14 cellular contexts compared by ENCODE assay signal in genomic region chr20:32240220-32240619, GRCh38. TPM values are rescaled to one million over a fixed set of nuclear protein-coding genes. Genes with fewer than 3 reads are reported as not detected.
DNase-seq lines count a peak whose midpoint lies in the region; ATAC-seq, FAIRE-seq and TF ChIP-seq lines count a peak whose summit lies in the region.
"Had no signal": no experiment of that assay in that cellular context is flagged by ENCODE, and none has a peak within 500 bp of the region (broad histone marks: within the 10 kb centered on the region; RNA-seq: fewer than 3 reads in every experiment).

No MANE protein-coding gene starts in this region.

- H3K27me3 ChIP-seq in RWPE2 (ENCODE audit: insufficient read depth, poor library complexity, severe bottlenecking) = no peaks in the 10 kb centered on the region
- H3K27me3 ChIP-seq in kidney epithelial cell (ENCODE audit: control insufficient read depth, insufficient read depth, low read length) = no peaks in the 10 kb centered on the region
- no peaks in the 10 kb centered on the region for H3K27me3 ChIP-seq in lower lobe of right lung (ENCODE audit: low read depth)
- H3K27me3 ChIP-seq in CD8-positive, alpha-beta memory T cell (ENCODE audit: insufficient read depth, low read length, poor library complexity, severe bottlenecking) = no peaks in the 10 kb centered on the region

- H3K9me3 Mint-ChIP-seq in Calu3 (ENCODE audit: low read depth, unreplicated experiment) = no peaks in the 10 kb centered on the region
- H3K9me3 Mint-ChIP-seq in CD8-positive, alpha-beta memory T cell = no peaks in the 10 kb centered on the region
- H3K9me3 Mint-ChIP-seq: activated CD4-positive, alpha-beta T cell treated with anti-CD3 and anti-CD28 coated beads, Interleukin-2, amount 10 ng/mL, durations not matched to agents 7 days and 5 days had no signal

- POLR2A ChIA-PET in CD8-positive, alpha-beta memory T cell (lab: Charles Lee) = no interaction called here

- TF ChIP-seq CTCF in Calu3 (IDR thresholded peaks at IDR 0.05; ENCODE audit: unreplicated experiment) (no peak), GM12872 (IDR thresholded peaks at IDR 0.05; ENCODE audit: insufficient read depth, low read depth, low read length) (peak; percentile 29; the same call in 2 of the 3 replicates), RWPE2 (IDR thresholded peaks at IDR 0.05; ENCODE audit: poor library complexity, severe bottlenecking) (peak; percentile 35), kidney epithelial cell (IDR thresholded peaks at IDR 0.05; ENCODE audit: insufficient read depth, low read length, poor library complexity, severe bottlenecking) (peak; percentile 3), lower lobe of right lung (IDR thresholded peaks at IDR 0.05) (no peak)

- intact Hi-C loops in Calu3 (cut with micrococcal nuclease; ENCODE audit: unreplicated experiment) (no loop called here), lower lobe of right lung (cut with DNase I) (no loop called here)

- ATAC-seq in RWPE2 (ENCODE audit: low read depth) = no peak
- ATAC-seq in lower lobe of right lung = no peak
- ATAC-seq in GM18498 (IDR thresholded peaks at IDR 0.05; ENCODE audit: unreplicated experiment) = no peak

- H3K4me1 ChIP-seq in RWPE2 (ENCODE audit: insufficient read depth, poor library complexity, severe bottlenecking) (peaks cover 7% of the 10 kb centered on the region), lower lobe of right lung (no peaks in the 10 kb centered on the region)
- H3K4me1 ChIP-seq in CD8-positive, alpha-beta memory T cell (ENCODE audit: insufficient read depth, low read length) = no peaks in the 10 kb centered on the region

- no peak for TF ChIP-seq POLR2A in H54 (IDR thresholded peaks at IDR 0.05; ENCODE audit: low read depth, low read length)

- H3K27ac Mint-ChIP-seq in Calu3 (ENCODE audit: unreplicated experiment) = no peak overlapping the region
- peak overlapping the region in 2 of 8 donors; percentile 55 to 58 for H3K27ac Mint-ChIP-seq in CD8-positive, alpha-beta memory T cell

- no peak overlapping the region for H3K4me3 Mint-ChIP-seq in Calu3 (ENCODE audit: low read depth, unreplicated experiment)
- H3K4me3 Mint-ChIP-seq in CD8-positive, alpha-beta memory T cell = no peak overlapping the region
- H3K4me3 Mint-ChIP-seq: activated CD4-positive, alpha-beta T cell treated with anti-CD3 and anti-CD28 coated beads, Interleukin-2, amount 10 ng/mL, durations not matched to agents 7 days and 5 days; activated naive CD8-positive, alpha-beta T cell had no signal

- DNase-seq in Calu3 (peak; percentile 44), RWPE2 (ENCODE audit: low spot score) (no peak), kidney epithelial cell (ENCODE audit: low read depth) (no peak), lower lobe of right lung (no peak), H54 (ENCODE audit: insufficient read length, low spot score) (no peak)
- no peak for DNase-seq in CD8-positive, alpha-beta memory T cell
- DNase-seq: activated CD4-positive, alpha-beta T cell treated with anti-CD3 and anti-CD28 coated beads, Interleukin-2, amount 10 ng/mL, durations not matched to agents 7 days and 5 days; cortex of kidney; NCI-H187 had no signal

- H3K9me3 ChIP-seq in RWPE2 (ENCODE audit: severe bottlenecking) (no peaks in the 10 kb centered on the region), lower lobe of right lung (no peaks in the 10 kb centered on the region)
- no peaks in the 10 kb centered on the region for H3K9me3 ChIP-seq in CD8-positive, alpha-beta memory T cell (ENCODE audit: low read length)

- H3K4me3 ChIP-seq in RWPE2 (ENCODE audit: severe bottlenecking) = no peak overlapping the region
- H3K4me3 ChIP-seq in kidney epithelial cell (ENCODE audit: low read depth, low read length) = no peak overlapping the region
- H3K4me3 ChIP-seq in lower lobe of right lung = no peak overlapping the region
- no peak overlapping the region for H3K4me3 ChIP-seq in CD8-positive, alpha-beta memory T cell (ENCODE audit: low read length)

- no peaks in the 10 kb centered on the region for H3K27me3 Mint-ChIP-seq in Calu3 (ENCODE audit: unreplicated experiment)
- no peaks in the 10 kb centered on the region for H3K27me3 Mint-ChIP-seq in CD8-positive, alpha-beta memory T cell
- H3K27me3 Mint-ChIP-seq: activated CD4-positive, alpha-beta T cell treated with anti-CD3 and anti-CD28 coated beads, Interleukin-2, amount 10 ng/mL, durations not matched to agents 7 days and 5 days; activated naive CD8-positive, alpha-beta T cell had no signal

- H3K36me3 ChIP-seq in RWPE2 (ENCODE audit: low read depth) = peaks cover 5% of the 10 kb centered on the region
- peaks cover 2% of the 10 kb centered on the region for H3K36me3 ChIP-seq in kidney epithelial cell (ENCODE audit: control insufficient read depth, insufficient read depth, low read length)
- peaks cover 15% of the 10 kb centered on the region for H3K36me3 ChIP-seq in lower lobe of right lung
- H3K36me3 ChIP-seq in CD8-positive, alpha-beta memory T cell (ENCODE audit: insufficient read depth, low read length) = peaks cover 8% of the 10 kb centered on the region

- H3K4me1 Mint-ChIP-seq in Calu3 (ENCODE audit: low read depth, unreplicated experiment) = peaks cover 13% of the 10 kb centered on the region
- H3K4me1 Mint-ChIP-seq in CD8-positive, alpha-beta memory T cell = no peaks in the 10 kb centered on the region

- no peak for FAIRE-seq in H54 (lab: Jason Lieb, UNC)
- FAIRE-seq: HTR-8/SVneo, keratinocyte had no signal

- no peaks in the 10 kb centered on the region for H3K36me3 Mint-ChIP-seq in Calu3 (ENCODE audit: insufficient read depth, unreplicated experiment)
- H3K36me3 Mint-ChIP-seq in CD8-positive, alpha-beta memory T cell = peaks cover 3 to 19% (median 4%) of the 10 kb centered on the region in 3 donors

- H3K27ac ChIP-seq in RWPE2 (ENCODE audit: poor library complexity, severe bottlenecking) = no peak overlapping the region
- H3K27ac ChIP-seq in lower lobe of right lung = no peak overlapping the region
- no peak overlapping the region for H3K27ac ChIP-seq in CD8-positive, alpha-beta memory T cell (ENCODE audit: low read depth, low read length)

- CTCF ChIA-PET in Calu3 (lab: Charles Lee) = interaction anchor here (0.6 kb wide), 1 partner anchor 326 kb away, joined by 3 read pairs; no protein-coding TSS in a partner anchor
- CTCF ChIA-PET in CD8-positive, alpha-beta memory T cell (lab: Charles Lee) = no interaction called here

- BruUV-seq in Calu3 (replicated peaks; lab: Mats Ljungman, UMichigan) = no TSS peak

RNA-seq across cellular contexts. Expression of gene POFUT1, which starts 32.5 kb away (rescaled TPM):
- total RNA-seq in Calu3 (2022) = 79.9 and 87.3 TPM in 2 replicates
- 44.3 and 50.8 TPM in 2 replicates for total RNA-seq in kidney epithelial cell
- 26.1 TPM for total RNA-seq in lower lobe of right lung
- total RNA-seq in CD8-positive, alpha-beta memory T cell = 10 to 100 TPM; 87.1 to 88.8 TPM
- 15.8 TPM for polyA plus RNA-seq in CD8-positive, alpha-beta memory T cell

RNA-seq across cellular contexts. Expression of gene PLAGL2, which starts 32.7 kb away (rescaled TPM):
- 30.5 and 32.7 TPM in 2 replicates for total RNA-seq in Calu3 (2022)
- total RNA-seq in kidney epithelial cell = 13.5 and 16.6 TPM in 2 replicates
- total RNA-seq in lower lobe of right lung = 17.6 TPM
- total RNA-seq in CD8-positive, alpha-beta memory T cell = 100 to 1,000 TPM; 120 to 121 TPM
- 4.4 TPM for polyA plus RNA-seq in CD8-positive, alpha-beta memory T cell

RNA-seq across cellular contexts. Expression of gene KIF3B, which starts 37.2 kb away (rescaled TPM):
- 51.2 and 56.6 TPM in 2 replicates for total RNA-seq in Calu3 (2022)
- 34.2 and 37.0 TPM in 2 replicates for total RNA-seq in kidney epithelial cell
- 28.0 TPM for total RNA-seq in lower lobe of right lung
- 10 to 100 TPM; 61.0 to 61.6 TPM for total RNA-seq in CD8-positive, alpha-beta memory T cell
- 5.7 TPM for polyA plus RNA-seq in CD8-positive, alpha-beta memory T cell

Comparison
In these comparisons a context has a peak if more than half of its experiments do, and no peak if none do; other contexts are left out.
1. CTCF ChIP-seq: peak in GM12872 (single experiment), RWPE2 (single experiment) and kidney epithelial cell (single experiment); none in Calu3 (single experiment) and lower lobe of right lung (single experiment).